Comparison of ENCODE assay signal across 1 cellular context in genomic region chr13:94305033-94305432, GRCh38.
TF ChIP-seq lines count a peak whose summit lies in the region.

No MANE protein-coding gene starts in this region.

TF ChIP-seq in HepG2, 621 proteins besides CTCF, POLR2A, EP300 and RAD21 (continued from another document and continues in another):
- TF ChIP-seq, protein P1, sequence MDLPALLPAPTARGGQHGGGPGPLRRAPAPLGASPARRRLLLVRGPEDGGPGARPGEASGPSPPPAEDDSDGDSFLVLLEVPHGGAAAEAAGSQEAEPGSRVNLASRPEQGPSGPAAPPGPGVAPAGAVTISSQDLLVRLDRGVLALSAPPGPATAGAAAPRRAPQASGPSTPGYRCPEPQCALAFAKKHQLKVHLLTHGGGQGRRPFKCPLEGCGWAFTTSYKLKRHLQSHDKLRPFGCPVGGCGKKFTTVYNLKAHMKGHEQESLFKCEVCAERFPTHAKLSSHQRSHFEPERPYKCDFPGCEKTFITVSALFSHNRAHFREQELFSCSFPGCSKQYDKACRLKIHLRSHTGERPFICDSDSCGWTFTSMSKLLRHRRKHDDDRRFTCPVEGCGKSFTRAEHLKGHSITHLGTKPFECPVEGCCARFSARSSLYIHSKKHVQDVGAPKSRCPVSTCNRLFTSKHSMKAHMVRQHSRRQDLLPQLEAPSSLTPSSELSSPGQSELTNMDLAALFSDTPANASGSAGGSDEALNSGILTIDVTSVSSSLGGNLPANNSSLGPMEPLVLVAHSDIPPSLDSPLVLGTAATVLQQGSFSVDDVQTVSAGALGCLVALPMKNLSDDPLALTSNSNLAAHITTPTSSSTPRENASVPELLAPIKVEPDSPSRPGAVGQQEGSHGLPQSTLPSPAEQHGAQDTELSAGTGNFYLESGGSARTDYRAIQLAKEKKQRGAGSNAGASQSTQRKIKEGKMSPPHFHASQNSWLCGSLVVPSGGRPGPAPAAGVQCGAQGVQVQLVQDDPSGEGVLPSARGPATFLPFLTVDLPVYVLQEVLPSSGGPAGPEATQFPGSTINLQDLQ (CRISPR knock-in tag; IDR thresholded peaks at IDR 0.05): no peak
- TF ChIP-seq BHLHE40 (IDR thresholded peaks at IDR 0.05; ENCODE audit: low read length) (no peak), CEBPZ (IDR thresholded peaks at IDR 0.05; ENCODE audit: low read length) (no peak), ZNF558 (CRISPR knock-in tag; IDR thresholded peaks at IDR 0.05; ENCODE audit: borderline replicate concordance) (no peak), FOXA1 (IDR thresholded peaks at IDR 0.05) (no peak), FOXA1 (CRISPR knock-in tag; IDR thresholded peaks at IDR 0.05) (peak; percentile 41; the same call in 1 of the 2 replicates), RCOR2 (CRISPR knock-in tag; IDR thresholded peaks at IDR 0.05) (peak; percentile 39; the same call in 1 of the 2 replicates), BCL6 (CRISPR knock-in tag; IDR thresholded peaks at IDR 0.05) (peak; percentile 62), KDM4B (CRISPR knock-in tag; IDR thresholded peaks at IDR 0.05) (no peak), GABPA (IDR thresholded peaks at IDR 0.05; ENCODE audit: low read depth, low read length) (no peak), GABPA (CRISPR knock-in tag; IDR thresholded peaks at IDR 0.05; ENCODE audit: low read depth) (no peak), ZFP1 (CRISPR knock-in tag; IDR thresholded peaks at IDR 0.05) (no peak), MTF2 (CRISPR knock-in tag; IDR thresholded peaks at IDR 0.05; ENCODE audit: borderline replicate concordance) (no peak), ZNF784 (CRISPR knock-in tag; IDR thresholded peaks at IDR 0.05; ENCODE audit: borderline replicate concordance) (no peak), SIX1 (CRISPR knock-in tag; IDR thresholded peaks at IDR 0.05; ENCODE audit: borderline replicate concordance) (no peak), PHF21A (CRISPR knock-in tag; IDR thresholded peaks at IDR 0.05) (no peak), MTF1 (CRISPR knock-in tag; IDR thresholded peaks at IDR 0.05) (no peak), NFATC3 (CRISPR knock-in tag; IDR thresholded peaks at IDR 0.05) (no peak), ZNF710 (CRISPR knock-in tag; IDR thresholded peaks at IDR 0.05; ENCODE audit: borderline replicate concordance) (no peak), ZNF597 (CRISPR knock-in tag; IDR thresholded peaks at IDR 0.05) (no peak), BRD4 (CRISPR knock-in tag; IDR thresholded peaks at IDR 0.05) (no peak), ZNF451 (CRISPR knock-in tag; IDR thresholded peaks at IDR 0.05) (no peak), U2AF1 (optimal IDR thresholded peaks at IDR 0.05; ENCODE audit: low read depth, low read length) (no peak), SMARCC2 (IDR thresholded peaks at IDR 0.05) (no peak), ZNF766 (CRISPR knock-in tag; IDR thresholded peaks at IDR 0.05; ENCODE audit: borderline replicate concordance) (no peak), ZNF652 (CRISPR knock-in tag; IDR thresholded peaks at IDR 0.05; ENCODE audit: borderline replicate concordance, low read depth) (peak; percentile 51; the same call in 1 of the 2 replicates), IKZF4 (CRISPR knock-in tag; IDR thresholded peaks at IDR 0.05; ENCODE audit: borderline replicate concordance, low read depth, not compliant biosample characterization) (no peak), ZBTB7A (CRISPR knock-in tag; IDR thresholded peaks at IDR 0.05) (no peak), IRF9 (CRISPR knock-in tag; IDR thresholded peaks at IDR 0.05; ENCODE audit: borderline replicate concordance) (no peak), ZNF589 (CRISPR knock-in tag; conservative IDR thresholded peaks at IDR 0.05) (no peak), PAXIP1 (CRISPR knock-in tag; conservative IDR thresholded peaks at IDR 0.05) (peak; percentile 56; the same call in 1 of the 2 replicates), ZNF557 (CRISPR knock-in tag; IDR thresholded peaks at IDR 0.05) (no peak), NKX3-1 (CRISPR knock-in tag; IDR thresholded peaks at IDR 0.05) (no peak), CBX5 (CRISPR knock-in tag; IDR thresholded peaks at IDR 0.05; ENCODE audit: borderline replicate concordance) (no peak), PPARG (CRISPR knock-in tag; conservative IDR thresholded peaks at IDR 0.05) (peak; percentile 42; the same call in 1 of the 2 replicates), NR2F2 (IDR thresholded peaks at IDR 0.05; ENCODE audit: borderline replicate concordance, low read depth) (no peak)
- TF ChIP-seq, protein P2, sequence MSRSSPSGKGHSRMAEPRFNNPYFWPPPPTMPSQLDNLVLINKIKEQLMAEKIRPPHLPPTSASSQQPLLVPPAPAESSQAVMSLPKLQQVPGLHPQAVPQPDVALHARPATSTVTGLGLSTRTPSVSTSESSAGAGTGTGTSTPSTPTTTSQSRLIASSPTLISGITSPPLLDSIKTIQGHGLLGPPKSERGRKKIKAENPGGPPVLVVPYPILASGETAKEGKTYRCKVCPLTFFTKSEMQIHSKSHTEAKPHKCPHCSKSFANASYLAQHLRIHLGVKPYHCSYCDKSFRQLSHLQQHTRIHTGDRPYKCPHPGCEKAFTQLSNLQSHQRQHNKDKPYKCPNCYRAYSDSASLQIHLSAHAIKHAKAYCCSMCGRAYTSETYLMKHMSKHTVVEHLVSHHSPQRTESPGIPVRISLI (CRISPR knock-in tag; IDR thresholded peaks at IDR 0.05; ENCODE audit: borderline replicate concordance): no peak
- TF ChIP-seq, protein P3, sequence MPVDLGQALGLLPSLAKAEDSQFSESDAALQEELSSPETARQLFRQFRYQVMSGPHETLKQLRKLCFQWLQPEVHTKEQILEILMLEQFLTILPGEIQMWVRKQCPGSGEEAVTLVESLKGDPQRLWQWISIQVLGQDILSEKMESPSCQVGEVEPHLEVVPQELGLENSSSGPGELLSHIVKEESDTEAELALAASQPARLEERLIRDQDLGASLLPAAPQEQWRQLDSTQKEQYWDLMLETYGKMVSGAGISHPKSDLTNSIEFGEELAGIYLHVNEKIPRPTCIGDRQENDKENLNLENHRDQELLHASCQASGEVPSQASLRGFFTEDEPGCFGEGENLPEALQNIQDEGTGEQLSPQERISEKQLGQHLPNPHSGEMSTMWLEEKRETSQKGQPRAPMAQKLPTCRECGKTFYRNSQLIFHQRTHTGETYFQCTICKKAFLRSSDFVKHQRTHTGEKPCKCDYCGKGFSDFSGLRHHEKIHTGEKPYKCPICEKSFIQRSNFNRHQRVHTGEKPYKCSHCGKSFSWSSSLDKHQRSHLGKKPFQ (CRISPR knock-in tag; IDR thresholded peaks at IDR 0.05; ENCODE audit: insufficient replicate concordance): no peak
- TF ChIP-seq, protein P4, sequence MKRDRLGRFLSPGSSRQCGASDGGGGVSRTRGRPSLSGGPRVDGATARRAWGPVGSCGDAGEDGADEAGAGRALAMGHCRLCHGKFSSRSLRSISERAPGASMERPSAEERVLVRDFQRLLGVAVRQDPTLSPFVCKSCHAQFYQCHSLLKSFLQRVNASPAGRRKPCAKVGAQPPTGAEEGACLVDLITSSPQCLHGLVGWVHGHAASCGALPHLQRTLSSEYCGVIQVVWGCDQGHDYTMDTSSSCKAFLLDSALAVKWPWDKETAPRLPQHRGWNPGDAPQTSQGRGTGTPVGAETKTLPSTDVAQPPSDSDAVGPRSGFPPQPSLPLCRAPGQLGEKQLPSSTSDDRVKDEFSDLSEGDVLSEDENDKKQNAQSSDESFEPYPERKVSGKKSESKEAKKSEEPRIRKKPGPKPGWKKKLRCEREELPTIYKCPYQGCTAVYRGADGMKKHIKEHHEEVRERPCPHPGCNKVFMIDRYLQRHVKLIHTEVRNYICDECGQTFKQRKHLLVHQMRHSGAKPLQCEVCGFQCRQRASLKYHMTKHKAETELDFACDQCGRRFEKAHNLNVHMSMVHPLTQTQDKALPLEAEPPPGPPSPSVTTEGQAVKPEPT (CRISPR knock-in tag; IDR thresholded peaks at IDR 0.05; ENCODE audit: low read depth): no peak
- TF ChIP-seq, protein P5, sequence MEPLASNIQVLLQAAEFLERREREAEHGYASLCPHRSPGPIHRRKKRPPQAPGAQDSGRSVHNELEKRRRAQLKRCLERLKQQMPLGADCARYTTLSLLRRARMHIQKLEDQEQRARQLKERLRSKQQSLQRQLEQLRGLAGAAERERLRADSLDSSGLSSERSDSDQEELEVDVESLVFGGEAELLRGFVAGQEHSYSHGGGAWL (CRISPR knock-in tag; IDR thresholded peaks at IDR 0.05): no peak
